8 cellular contexts compared by ENCODE assay signal in genomic region chr22:24554316-24555159, GRCh38. TPM values are rescaled to one million over a fixed set of nuclear protein-coding genes. Genes with fewer than 3 reads are reported as not detected.
DNase-seq lines count a peak whose midpoint lies in the region; ATAC-seq and TF ChIP-seq lines count a peak whose summit lies in the region.

GUCD1 (minus strand) TSS chr22:24555138; CDS start chr22:24554991, 147 bp downstream.

- H3K27me3 Mint-ChIP-seq in endothelial cell (ENCODE audit: unreplicated experiment), result peaks cover 14% of the 10 kb centered on the region

- no peaks in the 10 kb centered on the region for H3K9me3 Mint-ChIP-seq in endothelial cell (ENCODE audit: unreplicated experiment)

- DNase-seq in activated T-cell treated with anti-CD3 and anti-CD28 coated beads for 24 hours (ENCODE audit: low read depth) (peak; percentile 21), endothelial cell (ENCODE audit: low spot score) (no peak), mucosa of descending colon (peak in 2 of 3 donors; percentile 65 to 66), stomach (peak; percentile 31)
- DNase-seq in activated T-cell treated with anti-CD3 and anti-CD28 coated beads, Interleukin-2, amount 50 U/mL, for 1 hour, result no peak
- peak; percentile 11 to 14 for DNase-seq in activated CD4-positive, alpha-beta T cell treated with anti-CD3 and anti-CD28 coated beads, Interleukin-2, amount 50 U/mL, for 24 hours (ENCODE audit: low read depth in 1 of 2, low spot score in 1 of 2)

- H3K27ac Mint-ChIP-seq in endothelial cell (ENCODE audit: unreplicated experiment), result peak within 1 kb of the TSS; percentile 98

- no peak for TF ChIP-seq EP300 in stomach (IDR thresholded peaks at IDR 0.05)

- peaks cover 48% of the 10 kb centered on the region for H3K4me1 Mint-ChIP-seq in endothelial cell (ENCODE audit: unreplicated experiment)

- intact Hi-C loops in mucosa of descending colon (cut with DNase I, micrococcal nuclease), result no loop called here
- intact Hi-C loops in stomach (cut with DNase I; ENCODE audit: low total_unique reads), result no loop called here

- H3K4me3 Mint-ChIP-seq in endothelial cell (ENCODE audit: unreplicated experiment), result peak within 1 kb of the TSS; percentile 99

- H3K9me3 ChIP-seq in HUES6 (ENCODE audit: control insufficient read depth, insufficient read depth, low read depth, low read length) (no peaks in the 10 kb centered on the region), mucosa of descending colon (no peaks in the 10 kb centered on the region), stomach (no peaks in the 10 kb centered on the region)

- H3K9ac ChIP-seq in HUES6 (ENCODE audit: low read length), result peak within 1 kb of the TSS; percentile 99

- peak within 1 kb of the TSS; percentile 100 for H3K4me3 ChIP-seq in HUES6 (ENCODE audit: low read depth, low read length)
- H3K4me3 ChIP-seq in mucosa of descending colon, result peak within 1 kb of the TSS; percentile 71
- peak within 1 kb of the TSS; percentile 77 to 95 (median 88) for H3K4me3 ChIP-seq in stomach

- 0 to 1% (median 0%) methylated on average over 33 to 64 of the region's 64 CpGs for WGBS in stomach, 5 donors

- peak in 1 of 4 donors; percentile 85 for TF ChIP-seq POLR2A in stomach (IDR thresholded peaks at IDR 0.05)

- H3K4me1 ChIP-seq in HUES6 (ENCODE audit: control insufficient read depth, insufficient read depth, low read length) (peaks cover 10% of the 10 kb centered on the region), mucosa of descending colon (ENCODE audit: low read depth) (peaks cover 54% of the 10 kb centered on the region), stomach (peaks cover 56 to 81% (median 70%) of the 10 kb centered on the region in 4 donors)

- H3K36me3 ChIP-seq in HUES6 (ENCODE audit: control insufficient read depth, insufficient read depth, low read length) (peaks cover 41% of the 10 kb centered on the region), mucosa of descending colon (ENCODE audit: low read depth) (no peaks in the 10 kb centered on the region), stomach (peaks cover 16 to 34% (median 29%) of the 10 kb centered on the region in 4 donors)

- peaks cover 25% of the 10 kb centered on the region for H3K36me3 Mint-ChIP-seq in endothelial cell (ENCODE audit: low read depth, unreplicated experiment)

- no peak for ATAC-seq in mucosa of descending colon
- no peak for ATAC-seq in HG02759 (IDR thresholded peaks at IDR 0.05; ENCODE audit: unreplicated experiment)

- TF ChIP-seq CTCF in endothelial cell (IDR thresholded peaks at IDR 0.05; ENCODE audit: unreplicated experiment), result no peak
- no peak for TF ChIP-seq CTCF in mucosa of descending colon (IDR thresholded peaks at IDR 0.05)
- no peak for TF ChIP-seq CTCF in stomach (IDR thresholded peaks at IDR 0.05)

- H3K27ac ChIP-seq in HUES6 (ENCODE audit: low read depth, low read length) (peak within 1 kb of the TSS; percentile 98), stomach (peak within 1 kb of the TSS; percentile 92 to 98 (median 97))

- H3K27me3 ChIP-seq in HUES6 (ENCODE audit: control insufficient read depth, insufficient read depth, low read length) (no peaks in the 10 kb centered on the region), stomach (no peaks in the 10 kb centered on the region)

RNA-seq across cellular contexts. Expression of gene GUCD1, which starts in this region (rescaled TPM):
- 83.8 TPM for total RNA-seq in endothelial cell (ENCODE audit: unreplicated experiment)
- 100 to 1,000 TPM; 188 to 243 (median 242) TPM for total RNA-seq in mucosa of descending colon
- total RNA-seq in stomach, result 100 to 1,000 TPM; 120 to 196 (median 171) TPM
- 100 to 1,000 TPM in 2 of 3 donors, 10 to 100 TPM in 1; 87.4 to 165 (median 110) TPM for polyA plus RNA-seq in stomach

Comparison
In these comparisons a context has a peak if more than half of its experiments do, and no peak if none do; other contexts are left out.
1. DNase-seq: peak in activated T-cell treated with anti-CD3 and anti-CD28 coated beads for 24 hours (single experiment), activated CD4-positive, alpha-beta T cell treated with anti-CD3 and anti-CD28 coated beads, Interleukin-2, amount 50 U/mL, for 24 hours (2 of 2), mucosa of descending colon (2 of 3) and stomach (single experiment); none in activated T-cell treated with anti-CD3 and anti-CD28 coated beads, Interleukin-2, amount 50 U/mL, for 1 hour (single experiment) and endothelial cell (single experiment).
2. Peak in every context shown above with its lines, with median percentiles within 50 percentile points of each other: H3K4me3 ChIP-seq.